26 cellular contexts compared by ENCODE assay signal in the genomic region with DNA sequence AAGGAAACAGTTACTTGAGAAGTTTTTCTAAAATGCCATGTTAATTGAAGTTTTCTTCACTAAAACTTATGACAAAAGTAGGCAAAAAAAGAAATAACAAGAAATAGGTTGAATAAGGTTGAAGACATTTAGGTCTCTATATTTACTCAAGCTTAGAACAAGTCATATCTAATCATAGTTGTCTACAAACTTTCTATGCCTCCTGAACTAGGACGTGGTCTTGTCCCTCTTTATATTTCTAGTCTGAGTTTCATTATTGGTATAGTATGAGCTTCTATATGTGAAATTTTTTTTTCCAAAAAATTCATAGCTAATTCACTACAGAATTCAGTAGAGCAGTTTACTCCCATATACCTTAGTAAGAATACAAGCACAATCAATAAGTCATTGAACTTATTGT.
"Had no signal": no experiment of that assay in that cellular context is flagged by ENCODE, and none has a peak within 500 bp of the region (broad histone marks: within the 10 kb centered on the region; RNA-seq: fewer than 3 reads in every experiment).

No MANE protein-coding gene starts in this region.

- H3K27ac ChIP-seq: adrenal gland, PC-9, RWPE1, WERI-Rb-1 had no signal

- H3K27me3 ChIP-seq: adrenal gland had no signal

- FAIRE-seq: bronchial epithelial cell, RCC 7860 had no signal

- H3K4me1 ChIP-seq: adrenal gland had no signal

- H3K36me3 ChIP-seq: adrenal gland, WERI-Rb-1 had no signal

- H3K4me3 ChIP-seq: adrenal gland, PC-9 had no signal

- H3K4me2 ChIP-seq: PC-9 had no signal

- ATAC-seq: activated CD8-positive, alpha-beta T cell treated with anti-CD3 and anti-CD28 coated beads, Interleukin-2, amount 10 ng/mL, durations not matched to agents 7 days and 5 days; activated naive CD4-positive, alpha-beta T cell treated with anti-CD3 and anti-CD28 coated beads, Interleukin-2, amount 50 U/mL, for 72 hours; Right ventricle myocardium inferior had no signal

- H2AFZ ChIP-seq: PC-9 had no signal

- DNase-seq: activated CD4-positive, alpha-beta T cell treated with anti-CD3 and anti-CD28 coated beads, Interleukin-2, amount 10 ng/mL, durations not matched to agents 24 days and 14 days; activated CD4-positive, alpha-beta T cell treated with anti-CD3 and anti-CD28 coated beads, Interleukin-2, amount 50 U/mL, for 48 hours; activated CD4-positive, CD25-positive, alpha-beta regulatory T cell; activated CD8-positive, alpha-beta T cell treated with anti-CD3 and anti-CD28 coated beads, Interleukin-2, amount 10 ng/mL, durations not matched to agents 7 days and 5 days; activated gamma-delta T cell; activated naive CD4-positive, alpha-beta T cell treated with Interleukin-2 at 50 U/mL for 16 hours; activated T-cell treated with anti-CD3 and anti-CD28 coated beads, Interleukin-2, amount 50 U/mL, for 24 hours; adrenal gland; caudate nucleus; cerebellar nuclear complex; NCI-H1048; NCI-H1105 treated with DMSO at 0.1 percent for 48 hours; NCI-H1436; NCI-H1694; NCI-H1930; NCI-H2081 treated with DMSO at 0.1 percent for 48 hours; NCI-H345; NCI-H524 treated with DMSO at 0.1 percent for 48 hours; PC-9; T1000; WERI-Rb-1 had no signal
